ENCODE assay signal across 19 cellular contexts in genomic region chr17:13933597-13934276, GRCh38.
"Had no signal": no experiment of that assay in that cellular context is flagged by ENCODE, and none has a peak within 500 bp of the region (broad histone marks: within the 10 kb centered on the region; RNA-seq: fewer than 3 reads in every experiment).

No MANE protein-coding gene starts in this region.

- DNase-seq: activated CD4-positive, alpha-beta T cell treated with anti-CD3 and anti-CD28 coated beads, Interleukin-2, amount 10 ng/mL, durations not matched to agents 7 days and 5 days; activated CD4-positive, CD25-positive, alpha-beta regulatory T cell treated with anti-CD3 and anti-CD28 coated beads, Interleukin-2, amount 50 U/mL, for 72 hours; activated CD8-positive, alpha-beta T cell treated with anti-CD3 and anti-CD28 coated beads, Interleukin-2, amount 10 ng/mL, durations not matched to agents 7 days and 5 days; activated gamma-delta T cell treated with Interleukin-2 at 50 U/mL for 16 hours; activated T-cell treated with anti-CD3 and anti-CD28 coated beads, Interleukin-2, amount 50 U/mL, for 1 hour; anterior cingulate cortex; body of pancreas; esophagus squamous epithelium; head of caudate nucleus; hypothalamus; naive thymus-derived CD8-positive, alpha-beta T cell; spleen; stimulated activated CD4-positive, alpha-beta T cell treated with anti-CD3 and anti-CD28 coated beads, Interleukin-4, amount 100 ng/mL, for 24 hours; stimulated activated naive CD8-positive, alpha-beta T cell treated with anti-CD3 and anti-CD28 coated beads, Interleukin-15, Interleukin-2, amounts not matched to agents 100 U/mL and 50 U/mL, for 24 hours had no signal

- ATAC-seq: activated CD8-positive, alpha-beta T cell treated with anti-CD3 and anti-CD28 coated beads, Interleukin-2, amount 10 ng/mL, durations not matched to agents 7 days and 5 days; body of pancreas; gastroesophageal sphincter; naive thymus-derived CD8-positive, alpha-beta T cell; stimulated activated naive CD8-positive, alpha-beta T cell treated with anti-CD3 and anti-CD28 coated beads, Interleukin-15, Interleukin-2, amounts not matched to agents 100 U/mL and 50 U/mL, for 24 hours had no signal

- H3K27ac ChIP-seq: body of pancreas, esophagus squamous epithelium, gastroesophageal sphincter, neural progenitor cell, prostate gland, VCaP had no signal

- H3K4me1 ChIP-seq: body of pancreas, gastroesophageal sphincter, neural progenitor cell, prostate gland had no signal

- H3K9me3 ChIP-seq: body of pancreas, esophagus squamous epithelium, gastroesophageal sphincter, prostate gland had no signal

- H3K27ac Mint-ChIP-seq: activated CD4-positive, alpha-beta T cell treated with anti-CD3 and anti-CD28 coated beads, Interleukin-2, amount 10 ng/mL, durations not matched to agents 7 days and 5 days; activated CD8-positive, alpha-beta T cell treated with anti-CD3 and anti-CD28 coated beads, Interleukin-2, amount 10 ng/mL, durations not matched to agents 7 days and 5 days; activated naive CD4-positive, alpha-beta T cell treated with anti-CD3 and anti-CD28 coated beads, Interleukin-2, amount 50 U/mL, for 24 hours; neural progenitor cell had no signal

- H3K36me3 Mint-ChIP-seq: neural progenitor cell had no signal

- H3K27me3 ChIP-seq: body of pancreas, esophagus squamous epithelium, gastroesophageal sphincter, neural progenitor cell, spleen had no signal

- H3K4me3 ChIP-seq: body of pancreas, esophagus squamous epithelium, gastroesophageal sphincter, neural progenitor cell, prostate gland, spleen had no signal

- H3K4me3 Mint-ChIP-seq: activated CD4-positive, alpha-beta T cell treated with anti-CD3 and anti-CD28 coated beads, Interleukin-2, amount 10 ng/mL, durations not matched to agents 7 days and 5 days; activated CD8-positive, alpha-beta T cell treated with anti-CD3 and anti-CD28 coated beads, Interleukin-2, amount 10 ng/mL, durations not matched to agents 7 days and 5 days; activated naive CD4-positive, alpha-beta T cell treated with anti-CD3 and anti-CD28 coated beads, Interleukin-2, amount 50 U/mL, for 24 hours; naive thymus-derived CD8-positive, alpha-beta T cell; neural progenitor cell had no signal

- H3K27me3 Mint-ChIP-seq: activated CD4-positive, alpha-beta T cell treated with anti-CD3 and anti-CD28 coated beads, Interleukin-2, amount 10 ng/mL, durations not matched to agents 7 days and 5 days; activated naive CD4-positive, alpha-beta T cell treated with anti-CD3 and anti-CD28 coated beads, Interleukin-2, amount 50 U/mL, for 24 hours had no signal

- H3K4me1 Mint-ChIP-seq: activated naive CD4-positive, alpha-beta T cell treated with anti-CD3 and anti-CD28 coated beads, Interleukin-2, amount 50 U/mL, for 24 hours; neural progenitor cell had no signal

- H3K36me3 ChIP-seq: esophagus squamous epithelium, gastroesophageal sphincter, neural progenitor cell, prostate gland, spleen had no signal

- H3K4me2 ChIP-seq: neural progenitor cell had no signal

- H3K9ac ChIP-seq: neural progenitor cell had no signal

- H2AFZ ChIP-seq: neural progenitor cell had no signal
